Comparison of ENCODE assay signal across 9 cellular contexts in genomic region chr14:74954947-74955228, GRCh38. TPM values are rescaled to one million over a fixed set of nuclear protein-coding genes. Genes with fewer than 3 reads are reported as not detected.
DNase-seq lines count a peak whose midpoint lies in the region; ATAC-seq and TF ChIP-seq lines count a peak whose summit lies in the region.
"Had no signal": no experiment of that assay in that cellular context is flagged by ENCODE, and none has a peak within 500 bp of the region (broad histone marks: within the 10 kb centered on the region; RNA-seq: fewer than 3 reads in every experiment).

No MANE protein-coding gene starts in this region.

- H3K9me3 Mint-ChIP-seq in T-cell = no peaks in the 10 kb centered on the region
- H3K9me3 Mint-ChIP-seq: neural crest cell had no signal

- peak overlapping the region in 9 of 10 donors; percentile 57 to 87 (median 79) for H3K27ac ChIP-seq in heart right ventricle

- POLR2A ChIA-PET in T-cell (lab: Charles Lee) = no interaction called here

- DNase-seq in GM06990 (ENCODE audit: extremely low read depth, insufficient read length) (no peak), T-cell (peak in 2 of 34 experiments; percentile 1 to 10), heart right ventricle (no peak), retinal pigment epithelial cell (ENCODE audit: low read depth) (no peak), NCI-H1105 treated with DMSO at 0.1 percent for 48 hours (lab: John Stamatoyannopoulos, UW) (no peak)
- DNase-seq in stimulated activated CD4-positive, alpha-beta T cell treated with anti-CD3 and anti-CD28 coated beads, Interleukin-15, amount 100 ng/mL, for 24 hours = no peak

- TF ChIP-seq CTCF in GM06990 (IDR thresholded peaks at IDR 0.05; ENCODE audit: insufficient read depth, low read length, poor library complexity, severe bottlenecking) (no peak), heart right ventricle (IDR thresholded peaks at IDR 0.05) (no peak), retinal pigment epithelial cell (conservative IDR thresholded peaks at IDR 0.05; ENCODE audit: low read depth, low read length) (no peak)

- H3K27ac Mint-ChIP-seq in T-cell = no peak overlapping the region

- H3K27me3 ChIP-seq in GM06990 (replicated peaks; ENCODE audit: control insufficient read depth, insufficient read depth, low read length) (no peaks in the 10 kb centered on the region), heart right ventricle (peaks cover 0 to 23% (median 0%) of the 10 kb centered on the region in 7 donors)

- ATAC-seq in T-cell (replicated peaks in 1 of 4) (no peak), heart right ventricle (peak in 5 of 8 donors; percentile 12 to 34 (median 29)), HG02642 (IDR thresholded peaks at IDR 0.05; ENCODE audit: poor library complexity, unreplicated experiment) (no peak), GM19395 (IDR thresholded peaks at IDR 0.05; ENCODE audit: unreplicated experiment) (no peak)

- CTCF ChIA-PET in T-cell (lab: Charles Lee) = interaction anchor here in 1 of 2 donors (0.6 kb wide), 1 partner anchor 198 kb away, joined by 3 read pairs; no protein-coding TSS in a partner anchor

- WGBS in heart right ventricle, 2 donors = 10 to 12% methylated on average over 3 of the region's 3 CpGs

- H3K36me3 Mint-ChIP-seq in T-cell = no peaks in the 10 kb centered on the region

- no peaks in the 10 kb centered on the region for H3K36me3 ChIP-seq in GM06990 (ENCODE audit: control insufficient read depth, insufficient read depth, low read length)
- H3K36me3 ChIP-seq in heart right ventricle = peaks cover 0 to 18% (median 0%) of the 10 kb centered on the region in 9 donors

- H3K9me3 ChIP-seq in heart right ventricle = no peaks in the 10 kb centered on the region

- peaks cover 3 to 6% (median 3%) of the 10 kb centered on the region in 3 donors for H3K4me1 Mint-ChIP-seq in T-cell

- peak overlapping the region in 2 of 3 donors; percentile 56 to 57 for H3K4me3 Mint-ChIP-seq in T-cell
- H3K4me3 Mint-ChIP-seq: neural crest cell had no signal

- intact Hi-C loops in heart right ventricle (cut with DNase I) = loop anchor here in 2 of 10 donors (5.0 to 10.0 kb wide), 2 partner anchors 47 to 50 kb away; partner anchors contain the start of gene EIF2B2 (in 2 of the 2)

- peak overlapping the region; percentile 49 for H3K4me3 ChIP-seq in GM06990 (replicated peaks; ENCODE audit: low read depth, low read length)
- peak overlapping the region; percentile 46 to 87 (median 70) for H3K4me3 ChIP-seq in heart right ventricle
- H3K4me3 ChIP-seq in retinal pigment epithelial cell (ENCODE audit: low read length) = peak overlapping the region; percentile 63

- H3K27me3 Mint-ChIP-seq in T-cell = peaks cover 13 to 16% of the 10 kb centered on the region in 2 donors

- H3K4me1 ChIP-seq in heart right ventricle = peaks cover 11 to 65% (median 35%) of the 10 kb centered on the region in 9 donors

RNA-seq across cellular contexts. Expression of gene PGF, which starts 0.5 kb away (rescaled TPM):
- total RNA-seq in T-cell (under 1 TPM in 2 of 5 donors, not detected in 3; 0.09 to 0.29 TPM), heart right ventricle (10 to 100 TPM in 1 of 10 donors, 1 to 10 TPM in 9; 2.1 to 22.5 (median 6.1) TPM)
- polyA plus RNA-seq in heart right ventricle = 10 to 100 TPM in 1 of 2 donors, 1 to 10 TPM in 1; 6.8 to 12.2 TPM

RNA-seq across cellular contexts. Expression of gene RPS6KL1, which starts 31.8 kb away (rescaled TPM):
- total RNA-seq in T-cell (10 to 100 TPM in 1 of 5 donors, 1 to 10 TPM in 4; 3.2 to 15.3 (median 6.2) TPM), heart right ventricle (10 to 100 TPM; 14.5 to 27.0 (median 21.9) TPM)
- polyA plus RNA-seq in heart right ventricle = 10 to 100 TPM; 10.3 to 27.1 TPM

RNA-seq across cellular contexts. Expression of gene EIF2B2, which starts 47.8 kb away (rescaled TPM):
- 10 to 100 TPM; 19.4 to 31.5 (median 29.2) TPM for total RNA-seq in T-cell
- total RNA-seq in heart right ventricle = 10 to 100 TPM; 25.9 to 44.5 (median 31.5) TPM
- polyA plus RNA-seq in heart right ventricle = 10 to 100 TPM; 14.3 to 60.4 TPM

Comparison
In these comparisons a context has a peak if more than half of its experiments do, and no peak if none do; other contexts are left out.
1. ATAC-seq: peak in heart right ventricle (5 of 8); none in T-cell (0 of 4), HG02642 (single experiment) and GM19395 (single experiment).
2. Peak in every context shown above with its lines, with median percentiles within 50 percentile points of each other: H3K4me3 ChIP-seq.